In genomic region chr4:90951037-90951436, GRCh38 we compare ENCODE assay signal across 13 cellular contexts.
DNase-seq lines count a peak whose midpoint lies in the region; ATAC-seq, FAIRE-seq and TF ChIP-seq lines count a peak whose summit lies in the region.
"Had no signal": no experiment of that assay in that cellular context is flagged by ENCODE, and none has a peak within 500 bp of the region (broad histone marks: within the 10 kb centered on the region; RNA-seq: fewer than 3 reads in every experiment).

No MANE protein-coding gene starts in this region.

- no peak for TF ChIP-seq POLR2A in A549 (IDR thresholded peaks at IDR 0.05; ENCODE audit: low read length)

- ATAC-seq in A549 (peak; percentile 98; a peak in 5 of 6 replicates), GM21360 (IDR thresholded peaks at IDR 0.05; ENCODE audit: unreplicated experiment) (no peak), HG02884 (IDR thresholded peaks at IDR 0.05; ENCODE audit: unreplicated experiment) (no peak)
- ATAC-seq: WTC11 had no signal

- FAIRE-seq in A549 (lab: Jason Lieb, UNC), result no peak

- POLR2A ChIA-PET in A549 (lab: Yijun Ruan, JAX), result no interaction called here

- in situ Hi-C loops in SK-MEL-5 (cut with HindIII; ENCODE audit: low pct_unique_long_range_greater_than_20kb, low sequenced_read_pairs), result no loop called here

- no peak for TF ChIP-seq CTCF in A549 (IDR thresholded peaks at IDR 0.05)

- DNase-seq in A549 (ENCODE audit: low read depth in 1 of 2, low spot score in 1 of 2) (peak; percentile 25 to 81), HS-5 (ENCODE audit: low read depth) (peak; percentile 34), SK-MEL-5 (ENCODE audit: low read depth, low spot score) (peak; percentile 38), iPS-NIHi11 (ENCODE audit: low spot score) (peak; percentile 9), NCI-H128 (lab: John Stamatoyannopoulos, UW; ENCODE audit: unreplicated experiment) (no peak), NCI-H1092 treated with DMSO at 0.1 percent for 48 hours (lab: John Stamatoyannopoulos, UW) (no peak)
- DNase-seq: AML-193; hippocampal formation; nephron progenitor cell; stimulated activated CD4-positive, alpha-beta T cell treated with anti-CD3 and anti-CD28 coated beads, Interleukin-4, amount 100 ng/mL, for 1 hour had no signal

- H3K9me3 ChIP-seq in A549, result no peaks in the 10 kb centered on the region

- 0% methylated on average over 2 of the region's 2 CpGs for WGBS in A549 (ENCODE audit: missing lambda C conversion rate)

- TF ChIP-seq RAD21 in A549 (conservative IDR thresholded peaks at IDR 0.05 in 1 of 2, IDR thresholded peaks at IDR 0.05 in 1 of 2), result no peak

- TF ChIP-seq EP300 in A549 (IDR thresholded peaks at IDR 0.05), result no peak

- CTCF ChIA-PET in A549 (lab: Yijun Ruan, JAX), result no interaction called here

- H3K4me2 ChIP-seq in A549, result peak overlapping the region; percentile 87

- peaks cover 24% of the 10 kb centered on the region for H3K4me1 ChIP-seq in A549

- H3K27ac ChIP-seq in A549, result peak overlapping the region in 1 of 2 experiments; percentile 63; a peak in 3 of 6 replicates

- no peak overlapping the region; the same call in 2 of the 3 replicates for H3K4me3 ChIP-seq in A549

TF ChIP-seq in A549, 52 proteins besides CTCF, POLR2A, EP300 and RAD21:
- TF ChIP-seq, protein P1, sequence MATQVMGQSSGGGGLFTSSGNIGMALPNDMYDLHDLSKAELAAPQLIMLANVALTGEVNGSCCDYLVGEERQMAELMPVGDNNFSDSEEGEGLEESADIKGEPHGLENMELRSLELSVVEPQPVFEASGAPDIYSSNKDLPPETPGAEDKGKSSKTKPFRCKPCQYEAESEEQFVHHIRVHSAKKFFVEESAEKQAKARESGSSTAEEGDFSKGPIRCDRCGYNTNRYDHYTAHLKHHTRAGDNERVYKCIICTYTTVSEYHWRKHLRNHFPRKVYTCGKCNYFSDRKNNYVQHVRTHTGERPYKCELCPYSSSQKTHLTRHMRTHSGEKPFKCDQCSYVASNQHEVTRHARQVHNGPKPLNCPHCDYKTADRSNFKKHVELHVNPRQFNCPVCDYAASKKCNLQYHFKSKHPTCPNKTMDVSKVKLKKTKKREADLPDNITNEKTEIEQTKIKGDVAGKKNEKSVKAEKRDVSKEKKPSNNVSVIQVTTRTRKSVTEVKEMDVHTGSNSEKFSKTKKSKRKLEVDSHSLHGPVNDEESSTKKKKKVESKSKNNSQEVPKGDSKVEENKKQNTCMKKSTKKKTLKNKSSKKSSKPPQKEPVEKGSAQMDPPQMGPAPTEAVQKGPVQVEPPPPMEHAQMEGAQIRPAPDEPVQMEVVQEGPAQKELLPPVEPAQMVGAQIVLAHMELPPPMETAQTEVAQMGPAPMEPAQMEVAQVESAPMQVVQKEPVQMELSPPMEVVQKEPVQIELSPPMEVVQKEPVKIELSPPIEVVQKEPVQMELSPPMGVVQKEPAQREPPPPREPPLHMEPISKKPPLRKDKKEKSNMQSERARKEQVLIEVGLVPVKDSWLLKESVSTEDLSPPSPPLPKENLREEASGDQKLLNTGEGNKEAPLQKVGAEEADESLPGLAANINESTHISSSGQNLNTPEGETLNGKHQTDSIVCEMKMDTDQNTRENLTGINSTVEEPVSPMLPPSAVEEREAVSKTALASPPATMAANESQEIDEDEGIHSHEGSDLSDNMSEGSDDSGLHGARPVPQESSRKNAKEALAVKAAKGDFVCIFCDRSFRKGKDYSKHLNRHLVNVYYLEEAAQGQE (IDR thresholded peaks at IDR 0.05), result no peak
- TF ChIP-seq ATOH8 (CRISPR knock-in tag; IDR thresholded peaks at IDR 0.05; ENCODE audit: low read depth) (no peak), GATA3 (IDR thresholded peaks at IDR 0.05; ENCODE audit: borderline replicate concordance) (peak; percentile 28; the same call in 1 of the 2 replicates), NFE2L2 (conservative IDR thresholded peaks at IDR 0.05; ENCODE audit: low read length) (no peak), JUNB (IDR thresholded peaks at IDR 0.05) (peak; percentile 73), ZNF302 (CRISPR knock-in tag; IDR thresholded peaks at IDR 0.05) (no peak), BHLHE40 (IDR thresholded peaks at IDR 0.05; ENCODE audit: low read depth, low read length) (no peak), HDAC2 (IDR thresholded peaks at IDR 0.05) (no peak), FOSL2 (IDR thresholded peaks at IDR 0.05) (peak; percentile 75; the same call in 1 of the 2 replicates), FOSL2 (CRISPR knock-in tag; IDR thresholded peaks at IDR 0.05) (peak; percentile 93), JUN (IDR thresholded peaks at IDR 0.05) (no peak), TFCP2L1 (CRISPR knock-in tag; IDR thresholded peaks at IDR 0.05) (no peak), HOXB5 (CRISPR knock-in tag; IDR thresholded peaks at IDR 0.05) (no peak), KDM1A (IDR thresholded peaks at IDR 0.05; ENCODE audit: low read depth) (no peak), ESRRA (IDR thresholded peaks at IDR 0.05; ENCODE audit: borderline replicate concordance, low read length) (no peak), CBX8 (IDR thresholded peaks at IDR 0.05) (no peak), CEBPB (IDR thresholded peaks at IDR 0.05) (peak; percentile 39 to 80; a peak in 3 of 4 replicates), ZFP36 (IDR thresholded peaks at IDR 0.05; ENCODE audit: borderline replicate concordance, partially characterized antibody) (no peak)

Comparison
In these comparisons a context has a peak if more than half of its experiments do, and no peak if none do; other contexts are left out.
1. ATAC-seq: peak in A549 (2 of 2); none in GM21360 (single experiment) and HG02884 (single experiment).
2. DNase-seq: peak in A549 (2 of 2), HS-5 (single experiment), SK-MEL-5 (single experiment) and iPS-NIHi11 (single experiment); none in NCI-H128 (single experiment) and NCI-H1092 treated with DMSO at 0.1 percent for 48 hours (single experiment).